Comparison of ENCODE assay signal across 8 cellular contexts in the genomic region with DNA sequence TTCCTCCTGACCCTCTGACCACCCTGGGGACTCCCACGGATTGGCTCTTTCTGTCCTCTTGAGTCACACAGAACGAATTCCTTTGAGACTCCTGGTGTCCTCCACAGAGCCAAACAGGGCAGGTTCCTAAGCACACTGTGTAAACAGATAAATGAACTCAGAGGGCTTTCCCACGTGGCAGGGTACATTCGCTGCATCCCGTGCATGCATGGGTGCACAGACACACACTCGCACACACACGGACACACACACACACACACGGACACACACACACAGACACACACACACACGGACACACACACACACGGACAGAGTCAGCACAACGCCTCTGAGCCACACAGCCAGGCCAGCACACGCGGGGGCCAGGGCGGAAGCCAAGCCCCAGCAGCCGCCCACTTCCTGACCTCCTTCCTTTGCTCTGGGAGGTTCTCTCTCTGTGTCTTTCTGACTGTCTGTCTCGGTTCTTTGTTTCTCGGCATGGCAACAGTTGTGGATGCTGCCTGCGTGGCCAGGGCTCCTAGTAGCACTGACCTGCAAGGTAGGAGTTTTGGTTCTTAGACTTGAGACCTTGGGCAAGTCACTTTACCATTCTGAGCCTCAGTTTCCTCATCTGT. TPM values are rescaled to one million over a fixed set of nuclear protein-coding genes. Genes with fewer than 3 reads are reported as not detected.
DNase-seq lines count a peak whose midpoint lies in the region; ATAC-seq and TF ChIP-seq lines count a peak whose summit lies in the region.

No MANE protein-coding gene starts in this region.

- H3K9me2 ChIP-seq in Karpas-422 (replicated peaks; ENCODE audit: insufficient read depth, low read length), result no peaks in the 10 kb centered on the region

- H3K27ac ChIP-seq in Karpas-422 (ENCODE audit: low read length), result peak overlapping the region; percentile 86
- peak overlapping the region; percentile 61 to 84 (median 78) for H3K27ac ChIP-seq in esophagus muscularis mucosa (replicated peaks in 1 of 4)
- no peak overlapping the region for H3K27ac ChIP-seq in ovary
- peak overlapping the region; percentile 82 for H3K27ac ChIP-seq in upper lobe of right lung

- H2AFZ ChIP-seq in Karpas-422 (ENCODE audit: low read length), result peak overlapping the region; percentile 93

- 48% methylated on average over 14 of the region's 18 CpGs for WGBS in esophagus muscularis mucosa
- 45 to 57% (median 51%) methylated on average over 18 of the region's 18 CpGs for WGBS in ovary, 3 donors

- TF ChIP-seq POLR2A in esophagus muscularis mucosa (IDR thresholded peaks at IDR 0.05; ENCODE audit: low read depth) (no peak), ovary (IDR thresholded peaks at IDR 0.05) (no peak)

- H3K9me3 ChIP-seq in ES-I3 (ENCODE audit: control insufficient read depth, insufficient read depth, low read length) (no peaks in the 10 kb centered on the region), Karpas-422 (ENCODE audit: low read length) (no peaks in the 10 kb centered on the region; the same call in 1 of the 2 replicates), esophagus muscularis mucosa (no peaks in the 10 kb centered on the region), ovary (no peaks in the 10 kb centered on the region), upper lobe of right lung (no peaks in the 10 kb centered on the region)

- TF ChIP-seq CTCF in esophagus muscularis mucosa (IDR thresholded peaks at IDR 0.05) (no peak), ovary (IDR thresholded peaks at IDR 0.05) (no peak), upper lobe of right lung (IDR thresholded peaks at IDR 0.05) (no peak)

- H3K36me3 ChIP-seq in ES-I3 (ENCODE audit: insufficient read depth, low read length) (no peaks in the 10 kb centered on the region), Karpas-422 (ENCODE audit: insufficient read depth, low read length) (peaks cover 6% of the 10 kb centered on the region), esophagus muscularis mucosa (no peaks in the 10 kb centered on the region), ovary (no peaks in the 10 kb centered on the region), upper lobe of right lung (no peaks in the 10 kb centered on the region)

- DNase-seq in Karpas-422, result peak; percentile 88
- DNase-seq in activated CD4-positive, alpha-beta T cell treated with anti-CD3 and anti-CD28 coated beads, Interleukin-2, amount 50 U/mL, for 24 hours (ENCODE audit: low read depth in 1 of 2, low spot score in 1 of 2), result peak; percentile 41 to 49
- DNase-seq in esophagus muscularis mucosa (ENCODE audit: extremely low spot score), result peak; percentile 92
- DNase-seq in ovary, result peak in 4 of 5 donors; percentile 20 to 59 (median 33)
- DNase-seq in upper lobe of right lung, result peak; percentile 77
- DNase-seq in cerebellar cortex (ENCODE audit: low spot score), result no peak

- H3K4me3 ChIP-seq in Karpas-422 (ENCODE audit: low read length), result peak overlapping the region; percentile 97
- peak overlapping the region; percentile 55 to 60 (median 56) for H3K4me3 ChIP-seq in esophagus muscularis mucosa
- H3K4me3 ChIP-seq in ovary, result peak overlapping the region; percentile 36
- peak overlapping the region; percentile 60 for H3K4me3 ChIP-seq in upper lobe of right lung

- no peaks in the 10 kb centered on the region for H4K20me1 ChIP-seq in Karpas-422 (ENCODE audit: insufficient read depth, low read depth, low read length)

- ATAC-seq in GM21723 (IDR thresholded peaks at IDR 0.05; ENCODE audit: unreplicated experiment) (peak; percentile 63), upper lobe of right lung (peak; percentile 84)

- TF ChIP-seq EP300 in esophagus muscularis mucosa (IDR thresholded peaks at IDR 0.05) (no peak), ovary (IDR thresholded peaks at IDR 0.05) (no peak)

- peaks cover 54% of the 10 kb centered on the region for H3K79me2 ChIP-seq in Karpas-422 (ENCODE audit: low read length)

- intact Hi-C loops in esophagus muscularis mucosa (cut with DNase I), result no loop called here
- intact Hi-C loops in ovary (cut with DNase I), result no loop called here
- intact Hi-C loops in upper lobe of right lung (cut with DNase I), result no loop called here

- H3K4me2 ChIP-seq in Karpas-422 (ENCODE audit: low read depth, low read length, poor library complexity, severe bottlenecking), result peak overlapping the region; percentile 95

- H3K27me3 ChIP-seq in Karpas-422 (ENCODE audit: low read length) (no peaks in the 10 kb centered on the region), esophagus muscularis mucosa (peaks cover 0 to 29% (median 3%) of the 10 kb centered on the region in 4 donors), ovary (no peaks in the 10 kb centered on the region), upper lobe of right lung (no peaks in the 10 kb centered on the region)

- H3K9ac ChIP-seq in ES-I3 (ENCODE audit: low read depth, low read length) (peak overlapping the region; percentile 50; the same call in 1 of the 2 replicates), Karpas-422 (ENCODE audit: low read length) (peak overlapping the region; percentile 94)

- no peaks in the 10 kb centered on the region for H3K4me1 ChIP-seq in ES-I3 (ENCODE audit: insufficient read depth, low read length)
- peaks cover 31% of the 10 kb centered on the region for H3K4me1 ChIP-seq in Karpas-422 (ENCODE audit: low read length)
- H3K4me1 ChIP-seq in esophagus muscularis mucosa, result peaks cover 20 to 25% (median 22%) of the 10 kb centered on the region in 4 donors
- peaks cover 9% of the 10 kb centered on the region for H3K4me1 ChIP-seq in ovary (ENCODE audit: insufficient read depth)
- peaks cover 8% of the 10 kb centered on the region for H3K4me1 ChIP-seq in upper lobe of right lung

RNA-seq across cellular contexts. Expression of gene CRACR2A, which starts 0.7 kb away (rescaled TPM):
- total RNA-seq in Karpas-422 (2014; rRNA removed; shearing (Covaris generic); ENCODE audit: low replicate concordance), result 22.3 and 29.3 TPM in 2 replicates
- total RNA-seq in esophagus muscularis mucosa, result 1 to 10 TPM; 1.1 to 3.3 (median 2.8) TPM
- 1 to 10 TPM; 1.8 to 7.7 (median 4.5) TPM for total RNA-seq in ovary
- 1 to 10 TPM; 2.3 to 4.4 TPM for polyA plus RNA-seq in ovary
- 5.4 TPM for total RNA-seq in upper lobe of right lung

Comparison
In these comparisons a context has a peak if more than half of its experiments do, and no peak if none do; other contexts are left out.
1. H3K27ac ChIP-seq: peak in Karpas-422 (single experiment), esophagus muscularis mucosa (4 of 4) and upper lobe of right lung (single experiment); none in ovary (0 of 2).
2. H3K4me3 ChIP-seq: peak in every context shown above with its lines; median percentile 97 in Karpas-422; 60 in upper lobe of right lung; 56 in esophagus muscularis mucosa; 36 in ovary.